Comparison of ENCODE assay signal across 8 cellular contexts in the genomic region with DNA sequence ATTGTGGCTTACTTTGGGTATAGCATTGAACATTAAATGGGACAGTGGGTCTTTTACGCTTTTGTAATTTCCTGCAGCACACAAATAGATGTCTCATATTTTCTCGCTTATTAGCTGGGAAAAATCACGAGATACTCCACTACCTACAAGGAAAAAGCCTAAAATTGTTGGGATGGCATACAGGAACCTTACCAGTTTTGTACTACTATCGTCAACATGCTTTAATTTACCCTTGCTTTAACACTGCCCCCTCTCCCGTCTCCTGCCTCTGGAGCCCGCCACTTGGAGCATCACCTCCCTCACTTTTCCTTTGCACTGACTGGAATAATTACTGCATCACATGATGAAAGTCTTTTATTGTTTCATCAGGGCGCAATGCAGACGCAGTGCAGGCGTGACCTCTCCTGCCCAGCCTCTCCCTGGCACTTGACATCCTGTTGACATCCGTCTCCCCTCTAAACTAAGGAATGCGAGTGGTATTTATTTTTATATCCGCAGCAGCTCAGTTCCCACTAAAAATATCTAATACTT. TPM values are rescaled to one million over a fixed set of nuclear protein-coding genes. Genes with fewer than 3 reads are reported as not detected.
DNase-seq lines count a peak whose midpoint lies in the region; ATAC-seq and TF ChIP-seq lines count a peak whose summit lies in the region.

No MANE protein-coding gene starts in this region.

- TF ChIP-seq CTCF in Caco-2 (IDR thresholded peaks at IDR 0.05; ENCODE audit: insufficient read depth in 1 of 2, low read depth in 1 of 2, low read length in 1 of 2, severe bottlenecking in 1 of 2, unreplicated experiment in 1 of 2) (no peak), Peyer's patch (IDR thresholded peaks at IDR 0.05) (peak in 1 of 6 experiments; percentile 9), ascending aorta (IDR thresholded peaks at IDR 0.05) (no peak)

- peaks cover 41% of the 10 kb centered on the region for H3K36me3 Mint-ChIP-seq in Caco-2 (ENCODE audit: insufficient read depth, unreplicated experiment)

- H3K4me1 ChIP-seq in Caco-2, result peaks cover 6% of the 10 kb centered on the region; the same call in 1 of the 2 replicates
- H3K4me1 ChIP-seq in Peyer's patch, result peaks cover 0 to 23% (median 7%) of the 10 kb centered on the region in 4 donors
- H3K4me1 ChIP-seq in ascending aorta, result peaks cover 0 to 15% of the 10 kb centered on the region in 2 donors
- H3K4me1 ChIP-seq in right cardiac atrium (ENCODE audit: control insufficient read depth, insufficient read depth, low read length), result no peaks in the 10 kb centered on the region

- peak overlapping the region; percentile 80 for H3K4me3 Mint-ChIP-seq in Caco-2 (ENCODE audit: unreplicated experiment)

- CTCF ChIA-PET in Caco-2 (lab: Charles Lee), result no interaction called here

- peak; percentile 71 for ATAC-seq in right cardiac atrium

- H3K27me3 ChIP-seq in Caco-2 (replicated peaks; ENCODE audit: control insufficient read depth, insufficient read depth, low read length) (no peaks in the 10 kb centered on the region), Peyer's patch (no peaks in the 10 kb centered on the region), ascending aorta (no peaks in the 10 kb centered on the region), right cardiac atrium (ENCODE audit: control insufficient read depth, insufficient read depth) (no peaks in the 10 kb centered on the region)

- H3K27me3 Mint-ChIP-seq in Caco-2 (ENCODE audit: insufficient read depth, unreplicated experiment), result no peaks in the 10 kb centered on the region

- intact Hi-C loops in Caco-2 (cut with micrococcal nuclease; ENCODE audit: unreplicated experiment) (loop anchor here (5.0 kb wide), 1 partner anchor 341 kb away; a partner anchor contains a TSS), ascending aorta (cut with DNase I) (loop anchor here (5.0 to 10.0 kb wide), 6 partner anchors 46 to 361 kb away; a partner anchor contains a TSS), right cardiac atrium (cut with DNase I) (loop anchor here in 1 of 4 donors (10.0 kb wide), 1 partner anchor 77 kb away; a partner anchor contains a TSS), posterior cingulate gyrus (cut with DNase I) (loop anchor here (5.0 to 10.0 kb wide), 2 partner anchors 51 to 213 kb away; a partner anchor contains a TSS)

- H3K27ac Mint-ChIP-seq in Caco-2 (ENCODE audit: unreplicated experiment), result peak overlapping the region; percentile 100

- peaks cover 15% of the 10 kb centered on the region for H3K4me1 Mint-ChIP-seq in Caco-2 (ENCODE audit: low read depth, unreplicated experiment)

- POLR2A ChIA-PET in Caco-2 (lab: Charles Lee), result interaction anchor here (0.6 to 1.1 kb wide), 3 partner anchors 9 to 88 kb away, joined by 4 to 7 read pairs (median 4); a partner anchor contains a TSS

- WGBS in right cardiac atrium, result 1% methylated on average over 12 of the region's 12 CpGs

- no TSS peak for BruUV-seq in Caco-2 (replicated peaks; lab: Mats Ljungman, UMichigan)

- DNase-seq in Caco-2, result peak in 1 of 2 experiments; percentile 28
- DNase-seq in Jurkat, Clone E6-1 (ENCODE audit: low read depth, low spot score), result peak; percentile 17
- peak; percentile 22 to 79 (median 73) for DNase-seq in Peyer's patch
- peak; percentile 20 to 82 for DNase-seq in ascending aorta (ENCODE audit: low spot score in 2 of 2)
- DNase-seq in right cardiac atrium, result peak; percentile 71 to 87 (median 87)
- DNase-seq in posterior cingulate gyrus, result peak in 9 of 10 donors; percentile 33 to 91 (median 55)
- no peak for DNase-seq in GM19238 (ENCODE audit: insufficient read length, low spot score)
- no peak for DNase-seq in T-helper 9 cell

- peak; percentile 82 to 92 for TF ChIP-seq POLR2A in Peyer's patch (IDR thresholded peaks at IDR 0.05)

- H3K9me3 ChIP-seq in Caco-2, result no peaks in the 10 kb centered on the region
- no peaks in the 10 kb centered on the region for H3K9me3 ChIP-seq in Peyer's patch
- H3K9me3 ChIP-seq in ascending aorta, result no peaks in the 10 kb centered on the region
- H3K9me3 ChIP-seq in right cardiac atrium (ENCODE audit: control insufficient read depth, low read length), result no peaks in the 10 kb centered on the region

- H3K36me3 ChIP-seq in Caco-2 (ENCODE audit: control insufficient read depth, insufficient read depth, low read length) (no peaks in the 10 kb centered on the region), Peyer's patch (peaks cover 0 to 15% (median 0%) of the 10 kb centered on the region in 3 donors), ascending aorta (peaks cover 13 to 14% of the 10 kb centered on the region in 2 donors)

- H3K4me3 ChIP-seq in Caco-2 (ENCODE audit: low read depth, low read length), result peak overlapping the region; percentile 54
- peak overlapping the region; percentile 93 for H3K4me3 ChIP-seq in Jurkat, Clone E6-1 (ENCODE audit: low read length)
- H3K4me3 ChIP-seq in Peyer's patch, result peak overlapping the region; percentile 55 to 83 (median 68)
- peak overlapping the region; percentile 64 to 66 for H3K4me3 ChIP-seq in ascending aorta
- peak overlapping the region; percentile 58 for H3K4me3 ChIP-seq in right cardiac atrium (ENCODE audit: low read length)

- peak overlapping the region; percentile 98 to 99 (median 99) for H3K27ac ChIP-seq in Peyer's patch
- H3K27ac ChIP-seq in ascending aorta, result peak overlapping the region; percentile 96 to 99
- peak overlapping the region; percentile 100 for H3K27ac ChIP-seq in right cardiac atrium (ENCODE audit: low read length)

- no peaks in the 10 kb centered on the region for H3K9me3 Mint-ChIP-seq in Caco-2 (ENCODE audit: unreplicated experiment)

RNA-seq across cellular contexts. Expression of a gene that starts 1.0 kb away (rescaled TPM):
- 104 and 112 TPM in 2 replicates for total RNA-seq in Caco-2 (2022)
- 83.0 TPM for polyA plus RNA-seq in Jurkat, Clone E6-1 (2012; ENCODE audit: insufficient read depth, insufficient read length)
- 100 to 1,000 TPM; 130 to 691 (median 255) TPM for total RNA-seq in Peyer's patch
- total RNA-seq in ascending aorta, result 61.4 TPM
- total RNA-seq in right cardiac atrium, result 10 to 100 TPM; 36.2 to 49.0 (median 39.2) TPM
- 23.5 TPM for polyA plus RNA-seq in right cardiac atrium

RNA-seq across cellular contexts. Expression of a gene that starts 53.0 kb away (rescaled TPM):
- total RNA-seq in Caco-2 (2022) (2.9 and 3.4 TPM in 2 replicates), Peyer's patch (10 to 100 TPM in 1 of 4 donors, 1 to 10 TPM in 3; 1.7 to 17.4 (median 4.4) TPM), ascending aorta (not detected), right cardiac atrium (under 1 TPM; 0.18 to 0.47 (median 0.43) TPM)
- 3.8 TPM for polyA plus RNA-seq in Jurkat, Clone E6-1 (2012; ENCODE audit: insufficient read depth, insufficient read length)
- 0.38 TPM for polyA plus RNA-seq in right cardiac atrium

Comparison
In these comparisons a context has a peak if more than half of its experiments do, and no peak if none do; other contexts are left out.
1. DNase-seq: peak in Jurkat, Clone E6-1 (single experiment), Peyer's patch (3 of 3), ascending aorta (2 of 2), right cardiac atrium (3 of 3) and posterior cingulate gyrus (9 of 10); none in GM19238 (single experiment) and T-helper 9 cell (single experiment).
2. Peak in every context shown above with its lines, with median percentiles within 50 percentile points of each other: H3K4me3 ChIP-seq and H3K27ac ChIP-seq.